In genomic region chr5:54520438-54520846, GRCh38 we compare ENCODE assay signal across 8 cellular contexts. TPM values are rescaled to one million over a fixed set of nuclear protein-coding genes. Genes with fewer than 3 reads are reported as not detected.
DNase-seq lines count a peak whose midpoint lies in the region; ATAC-seq and TF ChIP-seq lines count a peak whose summit lies in the region.

No MANE protein-coding gene starts in this region.

- H3K27me3 Mint-ChIP-seq in naive B cell, result no peaks in the 10 kb centered on the region

- TF ChIP-seq CTCF in Peyer's patch (IDR thresholded peaks at IDR 0.05), result no peak

- DNase-seq in GDM1 (lab: John Stamatoyannopoulos, UW) (peak; percentile 47), Peyer's patch (no peak), naive B cell (no peak), NCI-H524 treated with DMSO at 0.1 percent for 48 hours (lab: John Stamatoyannopoulos, UW) (no peak), NCI-H69 (lab: John Stamatoyannopoulos, UW) (no peak), DMS153 treated with DMSO at 0.1 percent for 48 hours (lab: John Stamatoyannopoulos, UW; ENCODE audit: unreplicated experiment) (no peak), NCI-H226 (no peak)

- no peaks in the 10 kb centered on the region for H3K9me3 Mint-ChIP-seq in naive B cell

- H3K4me3 Mint-ChIP-seq in naive B cell, result peak overlapping the region; percentile 87 to 100 (median 96)

- no peaks in the 10 kb centered on the region for H3K27me3 ChIP-seq in Peyer's patch
- no peaks in the 10 kb centered on the region for H3K27me3 ChIP-seq in endocrine pancreas (ENCODE audit: control insufficient read depth, insufficient read depth, low read length)

- H3K27ac ChIP-seq in Peyer's patch, result peak overlapping the region; percentile 5 to 94 (median 54)

- H3K4me1 ChIP-seq in Peyer's patch (peaks cover 2 to 56% (median 12%) of the 10 kb centered on the region in 4 donors), endocrine pancreas (ENCODE audit: control insufficient read depth, insufficient read depth, low read length) (peaks cover 3% of the 10 kb centered on the region)

- H3K27ac Mint-ChIP-seq in naive B cell, result peak overlapping the region in 5 of 6 donors; percentile 2 to 85 (median 38)

- no peak for ATAC-seq in naive B cell (ENCODE audit: low read depth in 2 of 2)

- peaks cover 0 to 26% of the 10 kb centered on the region in 2 donors for H3K36me3 Mint-ChIP-seq in naive B cell

- H3K36me3 ChIP-seq in Peyer's patch (no peaks in the 10 kb centered on the region), endocrine pancreas (ENCODE audit: control insufficient read depth, insufficient read depth, low read length) (no peaks in the 10 kb centered on the region)

- H3K4me1 Mint-ChIP-seq in naive B cell, result peaks cover 41 to 67% (median 55%) of the 10 kb centered on the region in 3 donors

- H3K9me3 ChIP-seq in Peyer's patch (no peaks in the 10 kb centered on the region), endocrine pancreas (ENCODE audit: control insufficient read depth, low read length) (no peaks in the 10 kb centered on the region)

- no peak overlapping the region for H3K9ac ChIP-seq in endocrine pancreas (ENCODE audit: control insufficient read depth, insufficient read depth, low read length)

- peak overlapping the region; percentile 92 to 97 (median 95) for H3K4me3 ChIP-seq in Peyer's patch
- peak overlapping the region; percentile 77 for H3K4me3 ChIP-seq in endocrine pancreas (ENCODE audit: control insufficient read depth, insufficient read depth, low read length)

- TF ChIP-seq POLR2A in Peyer's patch (IDR thresholded peaks at IDR 0.05), result peak in 1 of 2 donors; percentile 15

RNA-seq across cellular contexts. Expression of gene SNX18, which starts 2.9 kb away (rescaled TPM):
- 10 to 100 TPM; 18.2 to 28.0 (median 22.5) TPM for total RNA-seq in Peyer's patch
- polyA plus RNA-seq in naive B cell (ENCODE audit: low read depth in 6 of 6), result 10 to 100 TPM in 1 of 6 donors, 1 to 10 TPM in 4, under 1 TPM in 1; 0.74 to 10.2 (median 7.6) TPM
